ENCODE assay signal across 20 cellular contexts in genomic region chr5:100311811-100312210, GRCh38.
DNase-seq lines count a peak whose midpoint lies in the region; ATAC-seq, FAIRE-seq and TF ChIP-seq lines count a peak whose summit lies in the region.
"Had no signal": no experiment of that assay in that cellular context is flagged by ENCODE, and none has a peak within 500 bp of the region (broad histone marks: within the 10 kb centered on the region; RNA-seq: fewer than 3 reads in every experiment).

No MANE protein-coding gene starts in this region.

- ATAC-seq in PC-3 (peak; percentile 81), GM19452 (IDR thresholded peaks at IDR 0.05; ENCODE audit: unreplicated experiment) (no peak)
- ATAC-seq: heart right ventricle had no signal

- no peak for FAIRE-seq in GM12891 (lab: Jason Lieb, UNC)
- FAIRE-seq: islet of Langerhans had no signal

- POLR2A ChIA-PET in MCF 10A (lab: Yijun Ruan, JAX) = no interaction called here
- POLR2A ChIA-PET in PC-3 (lab: Charles Lee; ENCODE audit: unreplicated experiment) = no interaction called here

- H3K27me3 Mint-ChIP-seq in MCF 10A (ENCODE audit: insufficient read depth, unreplicated experiment) = no peaks in the 10 kb centered on the region
- H3K27me3 Mint-ChIP-seq: activated CD4-positive, alpha-beta T cell treated with anti-CD3 and anti-CD28 coated beads, Interleukin-2, amount 10 ng/mL, durations not matched to agents 24 days and 14 days had no signal

- no peaks in the 10 kb centered on the region for H3K4me1 Mint-ChIP-seq in MCF 10A (ENCODE audit: insufficient read depth, unreplicated experiment)
- H3K4me1 Mint-ChIP-seq: activated CD4-positive, alpha-beta T cell treated with anti-CD3 and anti-CD28 coated beads, Interleukin-2, amount 10 ng/mL, durations not matched to agents 24 days and 14 days; H9 had no signal

- TF ChIP-seq CTCF in MCF 10A (IDR thresholded peaks at IDR 0.05; ENCODE audit: unreplicated experiment) = peak; percentile 18
- TF ChIP-seq CTCF in mammary epithelial cell (conservative IDR thresholded peaks at IDR 0.05 in 1 of 2, IDR thresholded peaks at IDR 0.05 in 1 of 2; ENCODE audit: extremely low read depth in 1 of 2, insufficient read depth in 1 of 2, low read depth in 1 of 2, low read length in 2 of 2) = no peak
- peak; percentile 41 for TF ChIP-seq CTCF in PC-3 (conservative IDR thresholded peaks at IDR 0.05; ENCODE audit: low read depth, low read length)
- TF ChIP-seq CTCF in epithelial cell of esophagus (IDR thresholded peaks at IDR 0.05; ENCODE audit: insufficient read depth, low read depth, low read length, missing control alignments) = no peak

- TF ChIP-seq POLR2A in GM12891 (IDR thresholded peaks at IDR 0.05; ENCODE audit: low read depth, low read length) = no peak

- no peaks in the 10 kb centered on the region for H3K9me2 ChIP-seq in PC-3 (replicated peaks; ENCODE audit: low read length)

- no peaks in the 10 kb centered on the region for H3K9me3 ChIP-seq in mammary epithelial cell (replicated peaks; ENCODE audit: insufficient read depth, low read length)
- no peaks in the 10 kb centered on the region for H3K9me3 ChIP-seq in PC-3 (ENCODE audit: low read length)
- H3K9me3 ChIP-seq: uterus had no signal

- BruUV-seq in MCF 10A (replicated peaks; lab: Mats Ljungman, UMichigan) = no TSS peak
- BruUV-seq in mammary epithelial cell (replicated peaks; lab: Mats Ljungman, UMichigan) = no TSS peak
- no TSS peak for BruUV-seq in PC-3 (replicated peaks; lab: Mats Ljungman, UMichigan)

- H3K79me2 ChIP-seq in mammary epithelial cell (ENCODE audit: insufficient read depth, low read length) (no peaks in the 10 kb centered on the region), PC-3 (ENCODE audit: low read length) (no peaks in the 10 kb centered on the region)

- H3K27me3 ChIP-seq in mammary epithelial cell (ENCODE audit: insufficient read depth, low read length) (no peaks in the 10 kb centered on the region), PC-3 (ENCODE audit: low read length) (no peaks in the 10 kb centered on the region)
- H3K27me3 ChIP-seq: heart right ventricle, right atrium auricular region, SJSA1, uterus had no signal

- in situ Hi-C loops in mammary epithelial cell (cut with MboI; ENCODE audit: low sequenced_read_pairs in 2 of 2) = no loop called here

- no peak overlapping the region for H3K4me3 Mint-ChIP-seq in MCF 10A (ENCODE audit: unreplicated experiment)
- H3K4me3 Mint-ChIP-seq: activated CD4-positive, alpha-beta T cell treated with anti-CD3 and anti-CD28 coated beads, Interleukin-2, amount 10 ng/mL, durations not matched to agents 24 days and 14 days; H9 had no signal

- H3K4me3 ChIP-seq in mammary epithelial cell (replicated peaks in 1 of 3; ENCODE audit: insufficient read depth in 1 of 3, low read depth in 2 of 3, low read length in 3 of 3) (no peak overlapping the region), PC-3 (ENCODE audit: low read length) (no peak overlapping the region), epithelial cell of esophagus (ENCODE audit: low read length) (no peak overlapping the region)
- H3K4me3 ChIP-seq: heart right ventricle, right atrium auricular region, SJSA1, uterus had no signal

- no peaks in the 10 kb centered on the region for H3K9me3 Mint-ChIP-seq in MCF 10A (ENCODE audit: unreplicated experiment)

- H3K4me1 ChIP-seq in mammary epithelial cell (ENCODE audit: insufficient read depth, low read length) (no peaks in the 10 kb centered on the region), PC-3 (ENCODE audit: insufficient read depth, low read length) (no peaks in the 10 kb centered on the region)
- H3K4me1 ChIP-seq: heart right ventricle, right atrium auricular region, SJSA1, uterus had no signal

- no peaks in the 10 kb centered on the region for H3K36me3 Mint-ChIP-seq in MCF 10A (ENCODE audit: insufficient read depth, unreplicated experiment)

- H3K4me2 ChIP-seq in mammary epithelial cell (ENCODE audit: insufficient read depth, low read depth, low read length) (no peak overlapping the region), PC-3 (ENCODE audit: low read length) (no peak overlapping the region)

- WGBS in mammary epithelial cell (ENCODE audit: low coverage, missing lambda C conversion rate) = 0% methylated on average over 1 of the region's 1 CpG

- CTCF ChIA-PET in MCF 10A (lab: Yijun Ruan, JAX) = interaction anchor here (0.6 kb wide), 1 partner anchor 1207 kb away, joined by 4 read pairs; no protein-coding TSS in a partner anchor
- CTCF ChIA-PET in mammary epithelial cell (lab: Charles Lee; ENCODE audit: low non-redundant PET) = interaction anchor here (0.5 kb wide), 1 partner anchor 94 kb away, joined by 12 read pairs; no protein-coding TSS in a partner anchor
- CTCF ChIA-PET in PC-3 (lab: Charles Lee) = interaction anchor here (0.6 to 1.0 kb wide), 5 partner anchors 35 to 1207 kb away, joined by 3 to 7 read pairs (median 3); no protein-coding TSS in a partner anchor

- H3K9ac ChIP-seq in mammary epithelial cell (ENCODE audit: insufficient read depth, low read length) = no peak overlapping the region
- no peak overlapping the region for H3K9ac ChIP-seq in PC-3 (ENCODE audit: low read length)

- H3F3A ChIP-seq in PC-3 (ENCODE audit: low read length, unreplicated experiment) = no peaks in the 10 kb centered on the region

- H4K20me1 ChIP-seq in mammary epithelial cell (ENCODE audit: insufficient read depth, low read length) (no peaks in the 10 kb centered on the region), PC-3 (ENCODE audit: low read length) (no peaks in the 10 kb centered on the region)

- dilution Hi-C loops in mammary epithelial cell (cut with HindIII; ENCODE audit: low sequenced_read_pairs) = no loop called here

- H3K27ac ChIP-seq in mammary epithelial cell (ENCODE audit: insufficient read depth, low read depth, low read length) (no peak overlapping the region), PC-3 (ENCODE audit: low read length) (no peak overlapping the region)
- H3K27ac ChIP-seq: heart right ventricle, right atrium auricular region, SJSA1, uterus had no signal

- H2AFZ ChIP-seq in mammary epithelial cell (ENCODE audit: low read depth, low read length) = no peak overlapping the region
- H2AFZ ChIP-seq in PC-3 (ENCODE audit: low read length) = no peak overlapping the region

- intact Hi-C loops in MCF 10A (cut with micrococcal nuclease) = loop anchor here (5.0 kb wide), 2 partner anchors 1145 to 1210 kb away; no protein-coding TSS in a partner anchor
- intact Hi-C loops in mammary epithelial cell (cut with micrococcal nuclease) = no loop called here
- intact Hi-C loops in PC-3 (cut with micrococcal nuclease) = loop anchor here (1.0 to 10.0 kb wide), 5 partner anchors 307 to 1208 kb away; no protein-coding TSS in a partner anchor

- no peak for DNase-seq in MCF 10A (ENCODE audit: unreplicated experiment)
- DNase-seq in mammary epithelial cell = no peak
- peak; percentile 29 for DNase-seq in PC-3
- peak; percentile 8 for DNase-seq in epithelial cell of esophagus (ENCODE audit: low read depth)
- no peak for DNase-seq in stimulated activated CD4-positive, alpha-beta T cell treated with anti-CD3 and anti-CD28 coated beads, Interleukin-4, amount 100 ng/mL, for 24 hours
- DNase-seq in GM12891 (ENCODE audit: insufficient read length, low spot score) = no peak
- no peak for DNase-seq in AML-193 (lab: John Stamatoyannopoulos, UW)
- DNase-seq: activated CD4-positive, alpha-beta T cell treated with anti-CD3 and anti-CD28 coated beads, Interleukin-2, amount 10 ng/mL, durations not matched to agents 24 days and 14 days; activated CD8-positive, alpha-beta memory T cell treated with anti-CD3 and anti-CD28 coated beads, Interleukin-2, amount 50 U/mL, for 48 hours; anterior cingulate cortex; cortex of kidney; GF-D8; H9; heart right ventricle; NCI-H1105; uterus had no signal

- no peak overlapping the region for H3K27ac Mint-ChIP-seq in MCF 10A (ENCODE audit: low read depth, unreplicated experiment)
- H3K27ac Mint-ChIP-seq: activated CD4-positive, alpha-beta T cell treated with anti-CD3 and anti-CD28 coated beads, Interleukin-2, amount 10 ng/mL, durations not matched to agents 24 days and 14 days; H9 had no signal

- H3K36me3 ChIP-seq in mammary epithelial cell (ENCODE audit: insufficient read depth, low read length) (no peaks in the 10 kb centered on the region), PC-3 (ENCODE audit: low read depth, low read length) (no peaks in the 10 kb centered on the region)
- H3K36me3 ChIP-seq: heart right ventricle, right atrium auricular region, SJSA1, uterus had no signal

TF ChIP-seq in GM12891, 5 proteins besides CTCF, POLR2A, EP300 and RAD21:
- TF ChIP-seq TAF1 (IDR thresholded peaks at IDR 0.05; ENCODE audit: low read depth, low read length) = no peak
- TF ChIP-seq PAX5 (IDR thresholded peaks at IDR 0.05; ENCODE audit: insufficient read depth, low read length, severe bottlenecking) = no peak

Comparison
In these comparisons a context has a peak if more than half of its experiments do, and no peak if none do; other contexts are left out.
1. CTCF ChIP-seq: peak in MCF 10A (single experiment) and PC-3 (single experiment); none in mammary epithelial cell (0 of 2) and epithelial cell of esophagus (single experiment).
2. DNase-seq: peak in PC-3 (single experiment) and epithelial cell of esophagus (single experiment); none in MCF 10A (single experiment), mammary epithelial cell (single experiment), stimulated activated CD4-positive, alpha-beta T cell treated with anti-CD3 and anti-CD28 coated beads, Interleukin-4, amount 100 ng/mL, for 24 hours (single experiment), GM12891 (single experiment) and AML-193 (0 of 2).